ENCODE assay signal across 9 cellular contexts in the genomic region with DNA sequence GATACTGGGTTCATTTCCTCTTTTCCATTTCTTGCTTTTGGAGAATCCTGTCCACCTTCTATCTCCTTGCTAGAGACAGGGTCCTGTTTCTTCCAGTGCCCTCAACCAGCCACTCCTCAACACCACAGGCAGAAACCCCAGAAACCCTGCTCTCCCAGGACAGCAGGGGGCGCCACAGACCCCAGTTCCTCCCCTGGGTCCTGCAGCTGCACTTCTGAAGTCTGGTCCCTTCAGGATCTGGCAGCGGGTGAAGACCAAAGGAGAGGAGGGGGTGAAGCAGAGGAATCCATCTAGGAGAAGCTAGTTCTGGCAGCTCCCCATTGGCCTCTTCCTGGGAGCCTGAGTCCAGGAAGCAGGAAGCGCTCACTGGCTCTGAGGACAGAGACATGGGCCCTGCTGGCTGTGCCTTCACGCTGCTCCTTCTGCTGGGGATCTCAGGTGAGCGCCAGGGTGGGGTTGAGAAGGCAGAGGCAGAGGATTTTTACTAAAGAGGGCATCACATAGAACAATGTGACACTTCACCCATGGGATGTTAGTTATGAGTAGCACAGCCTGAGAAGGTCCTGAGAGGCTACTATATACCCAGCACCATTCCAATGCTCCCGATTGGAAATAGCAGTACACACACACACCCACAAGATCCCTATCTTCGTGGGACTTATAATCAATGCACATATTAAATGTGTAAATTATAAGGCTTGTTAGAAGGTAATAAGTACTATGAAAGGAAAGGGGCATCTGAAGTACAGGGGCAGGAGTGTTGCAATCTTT. TPM values are rescaled to one million over a fixed set of nuclear protein-coding genes. Genes with fewer than 3 reads are reported as not detected.
A peak's percentile ranks its signal among the peaks of the same experiment; 100 is the strongest.
DNase-seq lines count a peak whose midpoint lies in the region; ATAC-seq and FAIRE-seq lines count a peak whose summit lies in the region.
"Had no signal": no experiment of that assay in that cellular context is flagged by ENCODE, and none has a peak within 500 bp of the region (broad histone marks: within the 10 kb centered on the region; RNA-seq: fewer than 3 reads in every experiment).

A gene with protein sequence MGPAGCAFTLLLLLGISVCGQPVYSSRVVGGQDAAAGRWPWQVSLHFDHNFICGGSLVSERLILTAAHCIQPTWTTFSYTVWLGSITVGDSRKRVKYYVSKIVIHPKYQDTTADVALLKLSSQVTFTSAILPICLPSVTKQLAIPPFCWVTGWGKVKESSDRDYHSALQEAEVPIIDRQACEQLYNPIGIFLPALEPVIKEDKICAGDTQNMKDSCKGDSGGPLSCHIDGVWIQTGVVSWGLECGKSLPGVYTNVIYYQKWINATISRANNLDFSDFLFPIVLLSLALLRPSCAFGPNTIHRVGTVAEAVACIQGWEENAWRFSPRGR (plus strand): TSS at position 375 of the 771 bp plus-strand sequence. CDS start 12 bp downstream, at position 387.

- 50 to 63% (median 62%) methylated on average over 7 of the region's 7 CpGs for WGBS in small intestine, 3 donors

- FAIRE-seq in small intestine (lab: Jason Lieb, UNC): no peak

- H3K27ac ChIP-seq in small intestine (ENCODE audit: low read depth in 1 of 2, low read length in 1 of 2): no peak within 1 kb of the TSS

- H3K27me3 ChIP-seq in small intestine (ENCODE audit: control insufficient read depth in 2 of 2, insufficient read depth in 2 of 2, low read length in 2 of 2): no peaks in the 10 kb centered on the region

- ATAC-seq in HG02981 (IDR thresholded peaks at IDR 0.05; ENCODE audit: unreplicated experiment): peak; percentile 68
- ATAC-seq in GM21723 (IDR thresholded peaks at IDR 0.05; ENCODE audit: unreplicated experiment): no peak

- H3K9me3 ChIP-seq in small intestine (ENCODE audit: control insufficient read depth, low read depth): no peaks in the 10 kb centered on the region

- no peaks in the 10 kb centered on the region for H3K36me3 ChIP-seq in small intestine (ENCODE audit: control insufficient read depth in 2 of 2, insufficient read depth in 2 of 2, low read length in 2 of 2)

- H3K4me1 ChIP-seq in small intestine (ENCODE audit: control insufficient read depth in 2 of 2, insufficient read depth in 1 of 2, low read depth in 1 of 2, low read length in 1 of 2): peaks cover 1 to 3% of the 10 kb centered on the region in 2 donors

- H3K4me3 ChIP-seq in small intestine (ENCODE audit: low read depth in 1 of 2, low read length in 2 of 2): no peak within 1 kb of the TSS

- DNase-seq in NCI-H1694 treated with DMSO at 0.1 percent for 48 hours (lab: John Stamatoyannopoulos, UW) (peak; percentile 6), NCI-H1694 (lab: John Stamatoyannopoulos, UW) (no peak), RPMI7951 (ENCODE audit: low read depth) (peak; percentile 17), amniotic stem cell (lab: John Stamatoyannopoulos, UW) (peak; percentile 6), hepatic stellate cell (ENCODE audit: low spot score) (peak; percentile 63), small intestine (peak; percentile 74)

RNA-seq across cellular contexts. Expression of the gene that starts here (rescaled TPM):
- total RNA-seq in RPMI7951 (2014; rRNA removed; shearing (Covaris generic)): not detected in 2 replicates
- polyA plus RNA-seq in small intestine: not detected
- total RNA-seq: CD8-positive, alpha-beta memory T cell had no signal
- polyA plus RNA-seq: CD8-positive, alpha-beta memory T cell had no signal

Comparison
In these comparisons a context has a peak if more than half of its experiments do, and no peak if none do; other contexts are left out.
1. Peak in DNase-seq in RPMI7951; RNA of the gene not detected or under 1 TPM.
2. Peak in DNase-seq in small intestine; RNA of the gene not detected or under 1 TPM.